ENCODE assay signal across 33 cellular contexts in genomic region chr4:911221-911751, GRCh38. TPM values are rescaled to one million over a fixed set of nuclear protein-coding genes. Genes with fewer than 3 reads are reported as not detected.
A peak's percentile ranks its signal among the peaks of the same experiment; 100 is the strongest.
DNase-seq lines count a peak whose midpoint lies in the region; ATAC-seq and TF ChIP-seq lines count a peak whose summit lies in the region.
"Had no signal": no experiment of that assay in that cellular context is flagged by ENCODE, and none has a peak within 500 bp of the region (broad histone marks: within the 10 kb centered on the region; RNA-seq: fewer than 3 reads in every experiment).

No MANE protein-coding gene starts in this region.

- no peak overlapping the region for H4K8ac ChIP-seq in trophoblast cell (ENCODE audit: low read depth, low read length)

- peaks cover 13% of the 10 kb centered on the region for H3K4me1 Mint-ChIP-seq in activated naive CD4-positive, alpha-beta T cell treated with anti-CD3 and anti-CD28 coated beads, Interleukin-2, amount 10 ng/mL, durations not matched to agents 7 days and 5 days
- peaks cover 20 to 28% of the 10 kb centered on the region in 2 donors for H3K4me1 Mint-ChIP-seq in natural killer cell treated with Interleukin-12 subunit alpha and Interleukin-12 subunit beta and Interleukin-15 and Interleukin-18, amount 100 ng/mL, for 72 hours (ENCODE audit: low read depth in 2 of 2)

- H3K27ac ChIP-seq in epithelial cell of prostate (peak overlapping the region; percentile 94), vagina (peak overlapping the region; percentile 26), trophoblast cell (ENCODE audit: low read depth, low read length) (no peak overlapping the region)
- H3K27ac ChIP-seq: 22Rv1; BLaER1 treated with 17β-estradiol and CSF1 and Interleukin-3, amounts not matched to agents 10 nM and 100 nM; body of pancreas; PC-9 had no signal

- H3K9ac ChIP-seq in trophoblast cell (ENCODE audit: low read length), result no peak overlapping the region
- H3K9ac ChIP-seq: BLaER1 treated with 17β-estradiol and CSF1 and Interleukin-3, amounts not matched to agents 10 nM and 100 nM had no signal

- H3K4me3 Mint-ChIP-seq in activated naive CD4-positive, alpha-beta T cell treated with anti-CD3 and anti-CD28 coated beads, Interleukin-2, amount 10 ng/mL, durations not matched to agents 7 days and 5 days, result no peak overlapping the region
- no peak overlapping the region for H3K4me3 Mint-ChIP-seq in natural killer cell treated with Interleukin-12 subunit alpha and Interleukin-12 subunit beta and Interleukin-15 and Interleukin-18, amount 100 ng/mL, for 72 hours
- H3K4me3 Mint-ChIP-seq: activated CD4-positive, alpha-beta memory T cell treated with anti-CD3 and anti-CD28 coated beads for 36 hours; activated naive CD4-positive, alpha-beta T cell treated with anti-CD3 and anti-CD28 coated beads for 36 hours; activated T-cell treated with anti-CD3 and anti-CD28 coated beads, Interleukin-2, amount 50 U/mL, for 72 hours; mesothelial cell of epicardium had no signal

- H3K23ac ChIP-seq in trophoblast cell (ENCODE audit: low read length), result no peak overlapping the region

- CTCF ChIA-PET in activated naive CD4-positive, alpha-beta T cell treated with anti-CD3 and anti-CD28 coated beads, Interleukin-2, amount 10 ng/mL, durations not matched to agents 7 days and 5 days (lab: Charles Lee), result no interaction called here

- H3K36me3 ChIP-seq in vagina (peaks cover 0 to 39% of the 10 kb centered on the region in 2 donors), trophoblast cell (ENCODE audit: control insufficient read depth in 1 of 2, insufficient read depth in 2 of 2, low read length in 2 of 2) (peaks cover 27 to 31% of the 10 kb centered on the region in 2 experiments)

- peaks cover 5% of the 10 kb centered on the region for H3K9me3 Mint-ChIP-seq in activated naive CD4-positive, alpha-beta T cell treated with anti-CD3 and anti-CD28 coated beads, Interleukin-2, amount 10 ng/mL, durations not matched to agents 7 days and 5 days
- no peaks in the 10 kb centered on the region for H3K9me3 Mint-ChIP-seq in natural killer cell treated with Interleukin-12 subunit alpha and Interleukin-12 subunit beta and Interleukin-15 and Interleukin-18, amount 100 ng/mL, for 72 hours
- H3K9me3 Mint-ChIP-seq: activated CD4-positive, alpha-beta memory T cell treated with anti-CD3 and anti-CD28 coated beads for 36 hours; activated naive CD4-positive, alpha-beta T cell treated with anti-CD3 and anti-CD28 coated beads for 36 hours; activated T-cell treated with anti-CD3 and anti-CD28 coated beads, Interleukin-2, amount 50 U/mL, for 72 hours; mesothelial cell of epicardium; naive B cell had no signal

- peak overlapping the region; percentile 13 for H3K27ac Mint-ChIP-seq in activated naive CD4-positive, alpha-beta T cell treated with anti-CD3 and anti-CD28 coated beads, Interleukin-2, amount 10 ng/mL, durations not matched to agents 7 days and 5 days
- no peak overlapping the region for H3K27ac Mint-ChIP-seq in natural killer cell treated with Interleukin-12 subunit alpha and Interleukin-12 subunit beta and Interleukin-15 and Interleukin-18, amount 100 ng/mL, for 72 hours
- H3K27ac Mint-ChIP-seq: activated CD4-positive, alpha-beta memory T cell treated with anti-CD3 and anti-CD28 coated beads for 36 hours; activated naive CD4-positive, alpha-beta T cell treated with anti-CD3 and anti-CD28 coated beads for 36 hours; activated T-cell treated with anti-CD3 and anti-CD28 coated beads, Interleukin-2, amount 50 U/mL, for 72 hours; mesothelial cell of epicardium had no signal

- H2BK5ac ChIP-seq in trophoblast cell (ENCODE audit: low read depth, low read length, poor library complexity), result no peak overlapping the region

- no CpG with 5 or more reads among the region's 23 CpGs for WGBS in trophoblast cell (ENCODE audit: extremely low coverage, insufficient coverage, insufficient read length)

- no peak overlapping the region for H3K4me3 ChIP-seq in vagina
- H3K4me3 ChIP-seq in trophoblast cell (ENCODE audit: low read depth, low read length), result no peak overlapping the region
- H3K4me3 ChIP-seq: adrenal gland; BLaER1 treated with 17β-estradiol and CSF1 and Interleukin-3, amounts not matched to agents 10 nM and 100 nM; body of pancreas; HAP-1; PC-9; skin epidermis; stomach had no signal

- no peak overlapping the region for H3K14ac ChIP-seq in trophoblast cell (ENCODE audit: low read length)

- H2AFZ ChIP-seq in trophoblast cell (ENCODE audit: insufficient read depth, low read length, poor library complexity), result no peak overlapping the region
- H2AFZ ChIP-seq: PC-9 had no signal

- no peaks in the 10 kb centered on the region for H3K9me3 ChIP-seq in vagina
- no peaks in the 10 kb centered on the region for H3K9me3 ChIP-seq in trophoblast cell (ENCODE audit: insufficient read depth, low read depth, low read length)
- H3K9me3 ChIP-seq: adrenal gland, body of pancreas, Caco-2, HAP-1, stomach had no signal

- H3K4ac ChIP-seq in trophoblast cell (ENCODE audit: low read depth, low read length), result no peak overlapping the region

- H3K27me3 Mint-ChIP-seq in activated naive CD4-positive, alpha-beta T cell treated with anti-CD3 and anti-CD28 coated beads, Interleukin-2, amount 10 ng/mL, durations not matched to agents 7 days and 5 days, result no peaks in the 10 kb centered on the region
- H3K27me3 Mint-ChIP-seq in natural killer cell treated with Interleukin-12 subunit alpha and Interleukin-12 subunit beta and Interleukin-15 and Interleukin-18, amount 100 ng/mL, for 72 hours, result no peaks in the 10 kb centered on the region
- H3K27me3 Mint-ChIP-seq: activated CD4-positive, alpha-beta memory T cell treated with anti-CD3 and anti-CD28 coated beads for 36 hours; naive B cell had no signal

- no peak overlapping the region for H4K12ac ChIP-seq in trophoblast cell (ENCODE audit: low read depth, low read length)

- H2BK12ac ChIP-seq in trophoblast cell (ENCODE audit: low read length), result no peak overlapping the region

- TF ChIP-seq CTCF in vagina (IDR thresholded peaks at IDR 0.05), result no peak

- no peak overlapping the region for H2BK120ac ChIP-seq in trophoblast cell (ENCODE audit: insufficient read depth, low read length, poor library complexity)

- H3K4me2 ChIP-seq in trophoblast cell (ENCODE audit: low read length), result no peak overlapping the region
- H3K4me2 ChIP-seq: BLaER1 treated with 17β-estradiol and CSF1 and Interleukin-3, amounts not matched to agents 10 nM and 100 nM; PC-9 had no signal

- H3K4me1 ChIP-seq in vagina (peaks cover 22% of the 10 kb centered on the region), trophoblast cell (ENCODE audit: control insufficient read depth in 1 of 2, insufficient read depth in 2 of 2, low read length in 2 of 2) (no peaks in the 10 kb centered on the region)
- H3K4me1 ChIP-seq: body of pancreas, Caco-2, HAP-1 had no signal

- no peaks in the 10 kb centered on the region for H3K27me3 ChIP-seq in vagina
- H3K27me3 ChIP-seq in trophoblast cell (ENCODE audit: insufficient read depth, low read length), result no peaks in the 10 kb centered on the region
- H3K27me3 ChIP-seq: adrenal gland; BLaER1 treated with 17β-estradiol and CSF1 and Interleukin-3, amounts not matched to agents 10 nM and 100 nM; body of pancreas; stomach had no signal

- peaks cover 37% of the 10 kb centered on the region for H3K36me3 Mint-ChIP-seq in activated naive CD4-positive, alpha-beta T cell treated with anti-CD3 and anti-CD28 coated beads, Interleukin-2, amount 10 ng/mL, durations not matched to agents 7 days and 5 days
- no peaks in the 10 kb centered on the region for H3K36me3 Mint-ChIP-seq in natural killer cell treated with Interleukin-12 subunit alpha and Interleukin-12 subunit beta and Interleukin-15 and Interleukin-18, amount 100 ng/mL, for 72 hours

- TF ChIP-seq POLR2A in vagina (IDR thresholded peaks at IDR 0.05), result no peak

- peaks cover 9% of the 10 kb centered on the region for H3K79me2 ChIP-seq in trophoblast cell (ENCODE audit: control insufficient read depth, insufficient read depth, low read length, poor library complexity)

- no peak overlapping the region for H2AK5ac ChIP-seq in trophoblast cell (ENCODE audit: low read length)

- H3K79me1 ChIP-seq in trophoblast cell (ENCODE audit: low read length), result no peaks in the 10 kb centered on the region

- intact Hi-C loops in vagina (cut with DNase I), result no loop called here

- no peak overlapping the region for H3K18ac ChIP-seq in trophoblast cell (ENCODE audit: low read length)

- ATAC-seq in natural killer cell treated with Interleukin-12 subunit alpha and Interleukin-12 subunit beta and Interleukin-15 and Interleukin-18, amount 100 ng/mL, for 72 hours, result no peak
- ATAC-seq: activated T-cell treated with anti-CD3 and anti-CD28 coated beads, Interleukin-2, amount 50 U/mL, for 72 hours; body of pancreas had no signal

- no peak overlapping the region for H4K91ac ChIP-seq in trophoblast cell (ENCODE audit: low read depth, low read length)

- DNase-seq in activated naive CD4-positive, alpha-beta T cell treated with anti-CD3 and anti-CD28 coated beads, Interleukin-2, amount 10 ng/mL, durations not matched to agents 7 days and 5 days, result no peak
- DNase-seq in activated naive CD4-positive, alpha-beta T cell treated with Interleukin-2 at 50 U/mL for 16 hours, result no peak
- no peak for DNase-seq in epithelial cell of prostate (ENCODE audit: low read depth, low spot score)
- peak; percentile 51 for DNase-seq in natural killer cell treated with Interleukin-12 subunit alpha and Interleukin-12 subunit beta and Interleukin-15 and Interleukin-18, amount 100 ng/mL, for 72 hours (ENCODE audit: low spot score)
- no peak for DNase-seq in vagina (ENCODE audit: extremely low spot score in 2 of 2)
- no peak for DNase-seq in trophoblast cell
- DNase-seq in DMS153 treated with DMSO at 0.1 percent for 48 hours (lab: John Stamatoyannopoulos, UW; ENCODE audit: unreplicated experiment), result no peak
- DNase-seq in putamen (ENCODE audit: low spot score), result no peak
- DNase-seq: activated CD4-positive, alpha-beta memory T cell treated with anti-CD3 and anti-CD28 coated beads for 36 hours; activated CD4-positive, alpha-beta T cell treated with anti-CD3 and anti-CD28 coated beads for 1 hour; activated naive CD4-positive, alpha-beta T cell treated with anti-CD3 and anti-CD28 coated beads for 36 hours; activated T-cell treated with anti-CD3 and anti-CD28 coated beads, Interleukin-2, amount 50 U/mL, for 72 hours; adrenal gland; body of pancreas; Caco-2; DMS79; GDM1; left colon; MM.1S; naive B cell; NCI-H1417; NCI-H2029 treated with DMSO at 0.1 percent for 48 hours; NCI-H2227 treated with DMSO at 0.1 percent for 48 hours; NCI-H69; occipital lobe; PC-9; SHP77; stomach had no signal

RNA-seq across cellular contexts. Expression of gene GAK, which starts 20.8 kb away (rescaled TPM):
- 100 to 1,000 TPM; 168 to 234 TPM for total RNA-seq in natural killer cell treated with Interleukin-12 subunit alpha and Interleukin-12 subunit beta and Interleukin-15 and Interleukin-18, amount 100 ng/mL, for 72 hours
- total RNA-seq in vagina, result 89.1 TPM
- 76.4 and 76.8 TPM in 2 replicates for polyA plus RNA-seq in trophoblast cell (2013)

RNA-seq across cellular contexts. Expression of gene TMEM175, which starts 21.0 kb away (rescaled TPM):
- 10 to 100 TPM; 26.5 to 29.2 TPM for total RNA-seq in natural killer cell treated with Interleukin-12 subunit alpha and Interleukin-12 subunit beta and Interleukin-15 and Interleukin-18, amount 100 ng/mL, for 72 hours
- 56.5 TPM for total RNA-seq in vagina
- 13.5 and 15.8 TPM in 2 replicates for polyA plus RNA-seq in trophoblast cell (2013)
